In genomic region chr21:31673513-31673912, GRCh38 we compare ENCODE assay signal across 24 cellular contexts.
"Had no signal": no experiment of that assay in that cellular context is flagged by ENCODE, and none has a peak within 500 bp of the region (broad histone marks: within the 10 kb centered on the region; RNA-seq: fewer than 3 reads in every experiment).

No MANE protein-coding gene starts in this region.

- ATAC-seq: activated T-cell treated with anti-CD3 and anti-CD28 coated beads, Interleukin-2, amount 50 U/mL, for 72 hours; esophagus mucosa had no signal

- H3K9me3 Mint-ChIP-seq: activated naive CD8-positive, alpha-beta T cell treated with anti-CD3 and anti-CD28 coated beads, Interleukin-2, amount 10 ng/mL, durations not matched to agents 7 days and 5 days; activated T-cell treated with anti-CD3 and anti-CD28 coated beads, Interleukin-2, amount 50 U/mL, for 72 hours; brain; endodermal cell had no signal

- H3K4me3 Mint-ChIP-seq: activated naive CD8-positive, alpha-beta T cell treated with anti-CD3 and anti-CD28 coated beads, Interleukin-2, amount 10 ng/mL, durations not matched to agents 7 days and 5 days; activated T-cell treated with anti-CD3 and anti-CD28 coated beads, Interleukin-2, amount 50 U/mL, for 72 hours; brain; endodermal cell had no signal

- H3K9me3 ChIP-seq: ascending aorta, breast epithelium, colonic mucosa had no signal

- DNase-seq: activated CD4-positive, alpha-beta T cell treated with anti-CD3 and anti-CD28 coated beads for 48 hours; activated CD4-positive, alpha-beta T cell treated with anti-CD3 and anti-CD28 coated beads, Interleukin-2, amount 50 U/mL, for 1 hour; activated CD4-positive, alpha-beta T cell treated with anti-CD3 and anti-CD28 coated beads, Interleukin-2, amount 50 U/mL, for 48 hours; activated CD4-positive, CD25-positive, alpha-beta regulatory T cell; activated CD4-positive, CD25-positive, alpha-beta regulatory T cell treated with anti-CD3 and anti-CD28 coated beads, Interleukin-2, amount 50 U/mL, for 72 hours; activated gamma-delta T cell; activated naive CD4-positive, alpha-beta T cell treated with anti-CD3 and anti-CD28 coated beads, Interleukin-2, amount 50 U/mL, for 16 hours; activated naive CD4-positive, alpha-beta T cell treated with Interleukin-2 at 50 U/mL for 16 hours; activated naive CD8-positive, alpha-beta T cell treated with anti-CD3 and anti-CD28 coated beads, Interleukin-2, amount 10 ng/mL, durations not matched to agents 7 days and 5 days; activated T-cell treated with anti-CD3 and anti-CD28 coated beads, Interleukin-2, amount 50 U/mL, for 72 hours; central memory CD4-positive, alpha-beta T cell; cerebellar nuclear complex; colonic mucosa; dorsolateral prefrontal cortex; effector memory CD4-positive, alpha-beta T cell; endodermal cell; foreskin fibroblast; head of caudate nucleus; T-helper 2 cell had no signal

- H3K4me1 ChIP-seq: ascending aorta, breast epithelium had no signal

- H3K27ac Mint-ChIP-seq: activated naive CD8-positive, alpha-beta T cell treated with anti-CD3 and anti-CD28 coated beads, Interleukin-2, amount 10 ng/mL, durations not matched to agents 7 days and 5 days; activated T-cell treated with anti-CD3 and anti-CD28 coated beads, Interleukin-2, amount 50 U/mL, for 72 hours; endodermal cell had no signal

- H3K27me3 ChIP-seq: ascending aorta, breast epithelium, cardiac muscle cell, colonic mucosa, dorsolateral prefrontal cortex had no signal

- H3K27ac ChIP-seq: ascending aorta, breast epithelium, cardiac muscle cell, colonic mucosa, dorsolateral prefrontal cortex had no signal

- H3K4me3 ChIP-seq: ascending aorta, breast epithelium, cardiac muscle cell, colonic mucosa, dorsolateral prefrontal cortex had no signal

- H3K27me3 Mint-ChIP-seq: activated naive CD8-positive, alpha-beta T cell treated with anti-CD3 and anti-CD28 coated beads, Interleukin-2, amount 10 ng/mL, durations not matched to agents 7 days and 5 days; brain had no signal

- H3K36me3 ChIP-seq: breast epithelium, colonic mucosa had no signal
